Comparison of ENCODE assay signal across 14 cellular contexts in genomic region chr7:132218876-132219275, GRCh38.
"Had no signal": no experiment of that assay in that cellular context is flagged by ENCODE, and none has a peak within 500 bp of the region (broad histone marks: within the 10 kb centered on the region; RNA-seq: fewer than 3 reads in every experiment).

No MANE protein-coding gene starts in this region.

- DNase-seq: central memory CD4-positive, alpha-beta T cell; effector CD8-positive, alpha-beta T cell; hippocampal formation; mesendoderm; nephron progenitor cell; psoas muscle; stimulated activated CD4-positive, alpha-beta T cell treated with anti-CD3 and anti-CD28 coated beads, Interleukin-2, amount 100 ng/mL, for 48 hours; stimulated activated naive CD4-positive, alpha-beta T cell treated with Interleukin-2 at 50 U/mL for 16 hours had no signal

- H3K9me3 Mint-ChIP-seq: activated naive CD4-positive, alpha-beta T cell treated with anti-CD3 and anti-CD28 coated beads, Interleukin-2, amount 50 U/mL, for 24 hours; activated T-helper 2 cell treated with anti-CD3 and anti-CD28 coated beads, Interferon-gamma antibody, Interleukin-2, Interleukin-4, amounts not matched to agents 10 μg/mL and 5 μg/mL and 100 μg/mL, durations not matched to agents 14 hours and 24 hours and 36 hours; nephron progenitor cell; type B pancreatic cell had no signal

- H3K4me3 Mint-ChIP-seq: activated naive CD4-positive, alpha-beta T cell treated with anti-CD3 and anti-CD28 coated beads, Interleukin-2, amount 50 U/mL, for 24 hours; nephron progenitor cell; type B pancreatic cell had no signal

- H3K9me3 ChIP-seq: psoas muscle, suprapubic skin had no signal

- H3K4me3 ChIP-seq: coronary artery, psoas muscle, suprapubic skin had no signal

- H3K36me3 ChIP-seq: suprapubic skin had no signal

- H3K27ac Mint-ChIP-seq: activated naive CD4-positive, alpha-beta T cell treated with anti-CD3 and anti-CD28 coated beads, Interleukin-2, amount 50 U/mL, for 24 hours; activated T-helper 2 cell treated with anti-CD3 and anti-CD28 coated beads, Interferon-gamma antibody, Interleukin-2, Interleukin-4, amounts not matched to agents 10 μg/mL and 5 μg/mL and 100 μg/mL, durations not matched to agents 14 hours and 24 hours and 36 hours; nephron progenitor cell; type B pancreatic cell had no signal

- H3K27ac ChIP-seq: coronary artery, psoas muscle, suprapubic skin had no signal

- ATAC-seq: activated CD4-positive, CD25-positive, alpha-beta regulatory T cell treated with anti-CD3 and anti-CD28 coated beads, Interleukin-2, amount 50 U/mL, for 24 hours; psoas muscle had no signal

- H3K27me3 Mint-ChIP-seq: activated naive CD4-positive, alpha-beta T cell treated with anti-CD3 and anti-CD28 coated beads, Interleukin-2, amount 50 U/mL, for 24 hours had no signal

- H3K27me3 ChIP-seq: suprapubic skin had no signal

- H3K4me1 Mint-ChIP-seq: activated naive CD4-positive, alpha-beta T cell treated with anti-CD3 and anti-CD28 coated beads, Interleukin-2, amount 50 U/mL, for 24 hours had no signal

- H3K4me1 ChIP-seq: psoas muscle had no signal

- H3K36me3 Mint-ChIP-seq: activated naive CD4-positive, alpha-beta T cell treated with anti-CD3 and anti-CD28 coated beads, Interleukin-2, amount 50 U/mL, for 24 hours; type B pancreatic cell had no signal
